10 cellular contexts compared by ENCODE assay signal in the genomic region with DNA sequence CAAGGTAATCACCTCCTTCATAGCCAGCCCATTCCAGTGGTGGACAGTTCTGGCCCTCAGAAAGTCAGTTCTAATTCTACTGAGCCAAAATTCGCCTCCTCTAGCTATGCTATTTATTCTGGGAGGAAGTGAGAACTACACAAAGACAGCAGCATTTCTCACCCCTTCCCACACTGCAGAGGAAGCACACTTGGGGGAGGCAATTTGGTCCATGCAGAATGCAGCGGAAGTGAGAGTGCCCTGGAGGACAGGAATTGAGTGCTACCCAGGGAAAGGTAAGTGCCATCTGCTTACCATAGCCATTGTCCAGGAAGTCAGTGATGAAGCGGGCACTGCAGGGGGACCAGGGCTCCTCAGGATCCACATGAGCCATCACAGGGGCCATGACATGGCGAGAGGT. TPM values are rescaled to one million over a fixed set of nuclear protein-coding genes. Genes with fewer than 3 reads are reported as not detected.
DNase-seq lines count a peak whose midpoint lies in the region; ATAC-seq and TF ChIP-seq lines count a peak whose summit lies in the region.
"Had no signal": no experiment of that assay in that cellular context is flagged by ENCODE, and none has a peak within 500 bp of the region (broad histone marks: within the 10 kb centered on the region; RNA-seq: fewer than 3 reads in every experiment).

No MANE protein-coding gene starts in this region.

- no peak for DNase-seq in CD14-positive monocyte (ENCODE audit: low spot score)
- peak; percentile 63 to 71 for DNase-seq in NOMO-1 (lab: John Stamatoyannopoulos, UW; ENCODE audit: unreplicated experiment in 2 of 2)
- DNase-seq in immature natural killer cell, result peak; percentile 32 to 39 (median 33)
- DNase-seq in effector memory CD4-positive, alpha-beta T cell, result no peak
- no peak for DNase-seq in NCI-H1048 (lab: John Stamatoyannopoulos, UW)
- no peak for DNase-seq in stimulated activated CD4-positive, alpha-beta T cell treated with anti-CD3 and anti-CD28 coated beads, Interleukin-4, amount 100 ng/mL, for 4 hours
- DNase-seq: activated gamma-delta T cell, NCI-H510A treated with DMSO at 0.1 percent for 48 hours had no signal

- H3K27me3 Mint-ChIP-seq in CD14-positive monocyte (ENCODE audit: low read depth in 3 of 3) (peaks cover 0 to 2% (median 1%) of the 10 kb centered on the region in 3 donors), immature natural killer cell (ENCODE audit: low read depth in 3 of 3) (peaks cover 0 to 6% (median 2%) of the 10 kb centered on the region in 3 donors)

- H3K9me3 ChIP-seq in effector memory CD4-positive, alpha-beta T cell (ENCODE audit: control insufficient read depth, low read length), result no peaks in the 10 kb centered on the region

- H3K9me3 Mint-ChIP-seq in CD14-positive monocyte (no peaks in the 10 kb centered on the region), immature natural killer cell (no peaks in the 10 kb centered on the region)

- no peak for TF ChIP-seq CTCF in CD14-positive monocyte (IDR thresholded peaks at IDR 0.05)

- H3K27ac Mint-ChIP-seq in CD14-positive monocyte (peak overlapping the region; percentile 19 to 88 (median 87)), immature natural killer cell (peak overlapping the region; percentile 87 to 97 (median 94))

- ATAC-seq in GM19351 (IDR thresholded peaks at IDR 0.05; ENCODE audit: unreplicated experiment) (peak; percentile 75), HG03280 (IDR thresholded peaks at IDR 0.05; ENCODE audit: unreplicated experiment) (no peak)

- no peaks in the 10 kb centered on the region for H3K27me3 ChIP-seq in effector memory CD4-positive, alpha-beta T cell (replicated peaks; ENCODE audit: control insufficient read depth, insufficient read depth, low read length, poor library complexity, severe bottlenecking)

- H3K36me3 Mint-ChIP-seq in CD14-positive monocyte (no peaks in the 10 kb centered on the region), immature natural killer cell (peaks cover 0 to 3% (median 0%) of the 10 kb centered on the region in 3 donors)

- no peak overlapping the region for H3K4me3 ChIP-seq in effector memory CD4-positive, alpha-beta T cell (ENCODE audit: insufficient read depth, low read depth, low read length, poor library complexity, severe bottlenecking)

- peaks cover 12% of the 10 kb centered on the region for H3K4me1 ChIP-seq in effector memory CD4-positive, alpha-beta T cell (ENCODE audit: control insufficient read depth, insufficient read depth, low read length, poor library complexity, severe bottlenecking)

- no peaks in the 10 kb centered on the region for H3K36me3 ChIP-seq in effector memory CD4-positive, alpha-beta T cell (ENCODE audit: control insufficient read depth, insufficient read depth, low read length)

- no peak overlapping the region for H3K27ac ChIP-seq in effector memory CD4-positive, alpha-beta T cell (ENCODE audit: insufficient read depth, low read length, poor library complexity, severe bottlenecking)

- peak overlapping the region in 1 of 2 donors; percentile 55 for H3K4me3 Mint-ChIP-seq in CD14-positive monocyte
- peak overlapping the region; percentile 53 to 87 (median 84) for H3K4me3 Mint-ChIP-seq in immature natural killer cell

- intact Hi-C loops in CD14-positive monocyte (cut with micrococcal nuclease), result no loop called here

- peaks cover 59% of the 10 kb centered on the region for H3K4me1 Mint-ChIP-seq in CD14-positive monocyte
- H3K4me1 Mint-ChIP-seq in immature natural killer cell, result peaks cover 47 to 64% of the 10 kb centered on the region in 2 donors

RNA-seq across cellular contexts. Expression of gene ADAMTS4, which starts 3.7 kb away (rescaled TPM):
- polyA plus RNA-seq in CD14-positive monocyte, result under 1 TPM in 1 of 2 donors, not detected in 1; 0.01 TPM
- under 1 TPM in 2 of 3 donors, not detected in 1; 0.10 to 0.29 TPM for polyA plus RNA-seq in immature natural killer cell

RNA-seq across cellular contexts. Expression of gene NDUFS2, which starts 7.0 kb away (rescaled TPM):
- polyA plus RNA-seq in CD14-positive monocyte (100 to 1,000 TPM; 101 to 119 TPM), immature natural killer cell (100 to 1,000 TPM in 1 of 3 donors, 10 to 100 TPM in 2; 59.6 to 117 (median 99.1) TPM)

RNA-seq across cellular contexts. Expression of gene B4GALT3, which starts 17.9 kb away (rescaled TPM):
- 10 to 100 TPM; 16.8 to 21.0 TPM for polyA plus RNA-seq in CD14-positive monocyte
- 10 to 100 TPM; 38.7 to 68.0 (median 49.6) TPM for polyA plus RNA-seq in immature natural killer cell

RNA-seq across cellular contexts. Expression of gene FCER1G, which starts 19.9 kb away (rescaled TPM):
- 1,000 to 10,000 TPM; 2,686 to 4,191 TPM for polyA plus RNA-seq in CD14-positive monocyte
- 1,000 to 10,000 TPM; 1,827 to 3,702 (median 3,300) TPM for polyA plus RNA-seq in immature natural killer cell

RNA-seq across cellular contexts. Expression of gene APOA2, which starts 28.3 kb away (rescaled TPM):
- polyA plus RNA-seq in CD14-positive monocyte (not detected), immature natural killer cell (not detected)

Comparison
In these comparisons a context has a peak if more than half of its experiments do, and no peak if none do; other contexts are left out.
1. DNase-seq: peak in NOMO-1 (2 of 2) and immature natural killer cell (3 of 3); none in CD14-positive monocyte (single experiment), effector memory CD4-positive, alpha-beta T cell (0 of 3), NCI-H1048 (single experiment) and stimulated activated CD4-positive, alpha-beta T cell treated with anti-CD3 and anti-CD28 coated beads, Interleukin-4, amount 100 ng/mL, for 4 hours (0 of 2).